19 cellular contexts compared by ENCODE assay signal in genomic region chr10:50600286-50600685, GRCh38. TPM values are rescaled to one million over a fixed set of nuclear protein-coding genes. Genes with fewer than 3 reads are reported as not detected.
A peak's percentile ranks its signal among the peaks of the same experiment; 100 is the strongest.
DNase-seq lines count a peak whose midpoint lies in the region; ATAC-seq and TF ChIP-seq lines count a peak whose summit lies in the region.
"Had no signal": no experiment of that assay in that cellular context is flagged by ENCODE, and none has a peak within 500 bp of the region (broad histone marks: within the 10 kb centered on the region; RNA-seq: fewer than 3 reads in every experiment).

No MANE protein-coding gene starts in this region.

- H3K27ac ChIP-seq in mammary epithelial cell (ENCODE audit: insufficient read depth, low read depth, low read length) = no peak overlapping the region
- no peak overlapping the region for H3K27ac ChIP-seq in breast epithelium
- H3K27ac ChIP-seq in epithelial cell of prostate = peak overlapping the region; percentile 37
- H3K27ac ChIP-seq: pancreas, sigmoid colon, uterus had no signal

- intact Hi-C loops in mammary epithelial cell (cut with micrococcal nuclease) (no loop called here), breast epithelium (cut with DNase I; ENCODE audit: low total_unique reads) (no loop called here)

- no peak overlapping the region for H3K9ac ChIP-seq in mammary epithelial cell (ENCODE audit: insufficient read depth, low read length)

- no peak for TF ChIP-seq CTCF in mammary epithelial cell (conservative IDR thresholded peaks at IDR 0.05 in 1 of 2, IDR thresholded peaks at IDR 0.05 in 1 of 2; ENCODE audit: extremely low read depth in 1 of 2, insufficient read depth in 1 of 2, low read depth in 1 of 2, low read length in 2 of 2)
- no peak for TF ChIP-seq CTCF in breast epithelium (IDR thresholded peaks at IDR 0.05)

- ATAC-seq in HG03354 (IDR thresholded peaks at IDR 0.05; ENCODE audit: poor library complexity, severe bottlenecking, unreplicated experiment) = no peak
- ATAC-seq in GM18520 (IDR thresholded peaks at IDR 0.05; ENCODE audit: unreplicated experiment) = no peak
- ATAC-seq: activated T-cell treated with anti-CD3 and anti-CD28 coated beads, Interleukin-2, amount 50 U/mL, for 4 hours; pancreas had no signal

- BruUV-seq in mammary epithelial cell (replicated peaks; lab: Mats Ljungman, UMichigan) = no TSS peak

- in situ Hi-C loops in mammary epithelial cell (cut with MboI; ENCODE audit: low sequenced_read_pairs in 2 of 2) = no loop called here

- peaks cover 49% of the 10 kb centered on the region for H3K4me1 ChIP-seq in mammary epithelial cell (ENCODE audit: insufficient read depth, low read length)
- H3K4me1 ChIP-seq in breast epithelium = peaks cover 0 to 12% of the 10 kb centered on the region in 2 donors

- WGBS in mammary epithelial cell (ENCODE audit: low coverage, missing lambda C conversion rate) = 100% methylated on average over 1 of the region's 1 CpG

- H3K4me3 ChIP-seq in mammary epithelial cell (replicated peaks in 1 of 3; ENCODE audit: insufficient read depth in 1 of 3, low read depth in 2 of 3, low read length in 3 of 3) = no peak overlapping the region
- no peak overlapping the region for H3K4me3 ChIP-seq in breast epithelium
- H3K4me3 ChIP-seq: lung, pancreas, sigmoid colon, uterus had no signal

- no peaks in the 10 kb centered on the region for H3K36me3 ChIP-seq in mammary epithelial cell (ENCODE audit: insufficient read depth, low read length)
- no peaks in the 10 kb centered on the region for H3K36me3 ChIP-seq in breast epithelium
- H3K36me3 ChIP-seq: pancreas, sigmoid colon, uterus had no signal

- DNase-seq in mammary epithelial cell (no peak), breast epithelium (ENCODE audit: low spot score in 2 of 2) (no peak), NCI-H748 treated with DMSO at 0.1 percent for 48 hours (lab: John Stamatoyannopoulos, UW) (peak; percentile 64), epithelial cell of prostate (ENCODE audit: low read depth, low spot score) (no peak), AG20443 (ENCODE audit: low spot score) (no peak)
- no peak for DNase-seq in effector CD4-positive, alpha-beta T cell
- DNase-seq: activated CD4-positive, alpha-beta memory T cell treated with anti-CD3 and anti-CD28 coated beads, Interleukin-2, amount 10 ng/mL, durations not matched to agents 7 days and 5 days; activated naive CD8-positive, alpha-beta T cell treated with anti-CD3 and anti-CD28 coated beads for 36 hours; activated T-cell treated with anti-CD3 and anti-CD28 coated beads, Interleukin-2, amount 50 U/mL, for 4 hours; GF-D8; naive B cell; NCI-H446; pancreas; sigmoid colon; stimulated activated CD4-positive, alpha-beta T cell treated with anti-CD3 and anti-CD28 coated beads, Interleukin-1b, Interleukin-23, amount 100 ng/mL, for 48 hours; uterus had no signal

- H2AFZ ChIP-seq in mammary epithelial cell (ENCODE audit: low read depth, low read length) = no peak overlapping the region

- H3K9me3 ChIP-seq in mammary epithelial cell (replicated peaks; ENCODE audit: insufficient read depth, low read length) (no peaks in the 10 kb centered on the region), breast epithelium (no peaks in the 10 kb centered on the region)
- H3K9me3 ChIP-seq: pancreas, sigmoid colon, uterus had no signal

- TF ChIP-seq POLR2A in breast epithelium (IDR thresholded peaks at IDR 0.05) = no peak

- peaks cover 23% of the 10 kb centered on the region for H3K79me2 ChIP-seq in mammary epithelial cell (ENCODE audit: insufficient read depth, low read length)

- H3K4me2 ChIP-seq in mammary epithelial cell (ENCODE audit: insufficient read depth, low read depth, low read length) = peak overlapping the region; percentile 37

- dilution Hi-C loops in mammary epithelial cell (cut with HindIII; ENCODE audit: low sequenced_read_pairs) = no loop called here

- no peaks in the 10 kb centered on the region for H4K20me1 ChIP-seq in mammary epithelial cell (ENCODE audit: insufficient read depth, low read length)

- CTCF ChIA-PET in mammary epithelial cell (lab: Charles Lee; ENCODE audit: low non-redundant PET) = no interaction called here

- H3K27me3 ChIP-seq in mammary epithelial cell (ENCODE audit: insufficient read depth, low read length) (no peaks in the 10 kb centered on the region), breast epithelium (no peaks in the 10 kb centered on the region)
- H3K27me3 ChIP-seq: pancreas, sigmoid colon, uterus had no signal

RNA-seq across cellular contexts. Expression of gene SGMS1, which starts 23.5 kb away (rescaled TPM):
- 10 to 100 TPM; 24.9 to 37.3 TPM for total RNA-seq in mammary epithelial cell
- polyA plus RNA-seq in mammary epithelial cell = 12.6 TPM
- polyA minus RNA-seq in mammary epithelial cell = 16.0 TPM
- 100 to 1,000 TPM in 1 of 3 donors, 10 to 100 TPM in 2; 66.5 to 114 (median 80.1) TPM for total RNA-seq in breast epithelium
